9 cellular contexts compared by ENCODE assay signal in the genomic region with DNA sequence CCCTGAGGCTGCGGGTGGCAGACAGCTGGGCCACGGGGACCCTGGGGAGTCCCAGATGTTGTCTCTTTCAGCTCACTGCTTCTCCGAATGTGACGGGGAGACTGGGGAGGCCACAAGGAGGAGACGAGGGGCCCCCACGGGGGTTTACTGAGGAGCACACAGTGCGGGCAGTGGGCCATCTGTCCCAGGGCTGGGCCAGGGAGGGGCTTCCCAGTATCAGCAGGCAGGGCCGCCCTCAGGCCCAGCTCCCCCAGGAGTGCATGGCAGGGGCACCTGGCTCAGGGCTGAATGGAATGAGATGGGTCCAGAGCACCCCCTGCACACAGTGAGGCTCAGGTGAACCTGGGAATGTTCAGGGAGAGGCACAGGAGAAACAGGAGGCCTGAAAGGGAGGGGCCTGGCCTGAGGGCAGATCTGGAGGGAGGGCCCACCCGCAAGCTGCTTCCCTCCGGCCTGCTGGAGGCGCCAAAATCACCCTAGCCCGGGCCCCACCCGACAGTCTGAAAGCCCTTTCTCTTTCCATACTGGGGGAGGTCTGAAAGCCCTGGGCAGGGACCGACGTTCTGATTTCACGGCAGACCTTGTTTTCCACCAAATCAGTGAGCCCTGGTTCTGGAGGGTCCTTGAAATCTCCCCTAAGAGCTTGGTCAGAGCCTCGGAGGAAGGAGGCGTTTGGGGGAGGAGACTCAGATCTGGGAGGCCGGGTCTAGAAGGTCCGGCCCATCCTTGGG. TPM values are rescaled to one million over a fixed set of nuclear protein-coding genes. Genes with fewer than 3 reads are reported as not detected.
DNase-seq lines count a peak whose midpoint lies in the region; FAIRE-seq and TF ChIP-seq lines count a peak whose summit lies in the region.
"Had no signal": no experiment of that assay in that cellular context is flagged by ENCODE, and none has a peak within 500 bp of the region (broad histone marks: within the 10 kb centered on the region; RNA-seq: fewer than 3 reads in every experiment).

No MANE protein-coding gene starts in this region.

- peak; percentile 34 for DNase-seq in stimulated activated CD4-positive, alpha-beta T cell treated with anti-CD3 and anti-CD28 coated beads, Interleukin-15, amount 100 ng/mL, for 24 hours
- DNase-seq in stimulated activated CD4-positive, alpha-beta T cell treated with anti-CD3 and anti-CD28 coated beads, Interleukin-4, amount 100 ng/mL, for 24 hours: no peak
- DNase-seq in H54 (ENCODE audit: insufficient read length, low spot score): peak; percentile 85
- peak; percentile 81 for DNase-seq in hepatocyte (ENCODE audit: low spot score)
- no peak for DNase-seq in MV-4-11 (lab: John Stamatoyannopoulos, UW)

- peak overlapping the region; percentile 36 for H2AFZ ChIP-seq in hepatocyte

- H3K79me2 ChIP-seq in hepatocyte: no peaks in the 10 kb centered on the region

- H3K4me3 ChIP-seq in WI38 (ENCODE audit: low read depth, low read length) (0 out of 2 replicates have a peak overlapping the region, but pooled peaks have one; percentile 10), hepatocyte (no peak overlapping the region), subcutaneous abdominal adipose tissue (ENCODE audit: low read depth in 1 of 5, low read length in 5 of 5) (peak overlapping the region in 3 of 5 donors; percentile 2 to 17 (median 13))

- H3K9ac ChIP-seq in subcutaneous abdominal adipose tissue (ENCODE audit: low read length in 5 of 5): peak overlapping the region in 3 of 5 donors; percentile 3 to 48 (median 30)

- no peaks in the 10 kb centered on the region for H3K36me3 ChIP-seq in KOPT-K1 (ENCODE audit: insufficient read depth, low read length)
- no peaks in the 10 kb centered on the region for H3K36me3 ChIP-seq in hepatocyte (replicated peaks; ENCODE audit: insufficient read depth, low read depth)
- no peaks in the 10 kb centered on the region for H3K36me3 ChIP-seq in subcutaneous abdominal adipose tissue (ENCODE audit: control insufficient read depth in 5 of 5, insufficient read depth in 5 of 5, low read length in 5 of 5)
- H3K36me3 ChIP-seq: neutrophil had no signal

- H3K9me3 ChIP-seq in KOPT-K1 (ENCODE audit: insufficient read depth, low read length, poor library complexity, severe bottlenecking): no peaks in the 10 kb centered on the region
- H3K9me3 ChIP-seq in hepatocyte (ENCODE audit: low read depth): no peaks in the 10 kb centered on the region
- H3K9me3 ChIP-seq in subcutaneous abdominal adipose tissue (ENCODE audit: control insufficient read depth in 5 of 5, low read length in 5 of 5): no peaks in the 10 kb centered on the region
- H3K9me3 ChIP-seq: neutrophil had no signal

- H4K20me1 ChIP-seq in hepatocyte (ENCODE audit: insufficient read depth, poor library complexity, severe bottlenecking): no peaks in the 10 kb centered on the region

- no peak for FAIRE-seq in H54 (lab: Jason Lieb, UNC)

- peak overlapping the region; percentile 57 for H3K4me2 ChIP-seq in hepatocyte

- H3K27ac ChIP-seq in KOPT-K1 (ENCODE audit: low read depth, low read length, poor library complexity, severe bottlenecking) (peak overlapping the region; percentile 87), hepatocyte (peak overlapping the region; percentile 89), subcutaneous abdominal adipose tissue (ENCODE audit: low read depth, low read length) (peak overlapping the region; percentile 62)

- TF ChIP-seq CTCF in WI38 (IDR thresholded peaks at IDR 0.05; ENCODE audit: low read depth, low read length) (0 out of 2 replicates have a peak, but pooled peaks have one; percentile 22), hepatocyte (IDR thresholded peaks at IDR 0.05; ENCODE audit: poor library complexity) (peak; percentile 35)

- no peak for TF ChIP-seq POLR2A in H54 (IDR thresholded peaks at IDR 0.05; ENCODE audit: low read depth, low read length)

- no peaks in the 10 kb centered on the region for H3K9me2 ChIP-seq in hepatocyte (replicated peaks; ENCODE audit: insufficient read depth)

- 36% methylated on average over 17 of the region's 20 CpGs for WGBS in hepatocyte (ENCODE audit: low lambda C conversion rate, missing lambda C conversion rate)

- no peaks in the 10 kb centered on the region for H3K27me3 ChIP-seq in hepatocyte
- H3K27me3 ChIP-seq in subcutaneous abdominal adipose tissue (ENCODE audit: control insufficient read depth in 5 of 5, insufficient read depth in 4 of 5, low read length in 5 of 5): no peaks in the 10 kb centered on the region
- H3K27me3 ChIP-seq: neutrophil had no signal

- peaks cover 42% of the 10 kb centered on the region for H3K4me1 ChIP-seq in hepatocyte (ENCODE audit: insufficient read depth)
- H3K4me1 ChIP-seq in subcutaneous abdominal adipose tissue (ENCODE audit: control insufficient read depth in 5 of 5, insufficient read depth in 5 of 5, low read length in 5 of 5): peaks cover 0 to 50% (median 38%) of the 10 kb centered on the region in 5 donors

RNA-seq across cellular contexts. Expression of a gene that starts 35.5 kb away (rescaled TPM):
- total RNA-seq in hepatocyte: 615 and 727 TPM in 2 replicates
- 597 and 705 TPM in 2 replicates for polyA plus RNA-seq in hepatocyte

Comparison
In these comparisons a context has a peak if more than half of its experiments do, and no peak if none do; other contexts are left out.
1. DNase-seq: peak in stimulated activated CD4-positive, alpha-beta T cell treated with anti-CD3 and anti-CD28 coated beads, Interleukin-15, amount 100 ng/mL, for 24 hours (single experiment), H54 (single experiment) and hepatocyte (single experiment); none in stimulated activated CD4-positive, alpha-beta T cell treated with anti-CD3 and anti-CD28 coated beads, Interleukin-4, amount 100 ng/mL, for 24 hours (single experiment) and MV-4-11 (single experiment).
2. Peak in every context shown above with its lines, with median percentiles within 50 percentile points of each other: H3K27ac ChIP-seq.